9 cellular contexts compared by ENCODE assay signal in the genomic region with DNA sequence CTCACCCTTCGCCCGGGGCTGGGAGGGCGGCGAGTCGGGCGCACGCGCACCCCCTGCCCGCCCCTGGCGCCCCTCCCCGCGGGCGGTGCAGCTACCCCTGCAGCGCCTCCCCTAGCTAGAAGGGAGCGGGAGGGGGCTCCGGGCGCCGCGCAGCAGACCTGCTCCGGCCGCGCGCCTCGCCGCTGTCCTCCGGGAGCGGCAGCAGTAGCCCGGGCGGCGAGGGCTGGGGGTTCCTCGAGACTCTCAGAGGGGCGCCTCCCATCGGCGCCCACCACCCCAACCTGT. TPM values are rescaled to one million over a fixed set of nuclear protein-coding genes. Genes with fewer than 3 reads are reported as not detected.
DNase-seq lines count a peak whose midpoint lies in the region; ATAC-seq and TF ChIP-seq lines count a peak whose summit lies in the region.
"Had no signal": no experiment of that assay in that cellular context is flagged by ENCODE, and none has a peak within 500 bp of the region (broad histone marks: within the 10 kb centered on the region; RNA-seq: fewer than 3 reads in every experiment).

A gene with protein sequence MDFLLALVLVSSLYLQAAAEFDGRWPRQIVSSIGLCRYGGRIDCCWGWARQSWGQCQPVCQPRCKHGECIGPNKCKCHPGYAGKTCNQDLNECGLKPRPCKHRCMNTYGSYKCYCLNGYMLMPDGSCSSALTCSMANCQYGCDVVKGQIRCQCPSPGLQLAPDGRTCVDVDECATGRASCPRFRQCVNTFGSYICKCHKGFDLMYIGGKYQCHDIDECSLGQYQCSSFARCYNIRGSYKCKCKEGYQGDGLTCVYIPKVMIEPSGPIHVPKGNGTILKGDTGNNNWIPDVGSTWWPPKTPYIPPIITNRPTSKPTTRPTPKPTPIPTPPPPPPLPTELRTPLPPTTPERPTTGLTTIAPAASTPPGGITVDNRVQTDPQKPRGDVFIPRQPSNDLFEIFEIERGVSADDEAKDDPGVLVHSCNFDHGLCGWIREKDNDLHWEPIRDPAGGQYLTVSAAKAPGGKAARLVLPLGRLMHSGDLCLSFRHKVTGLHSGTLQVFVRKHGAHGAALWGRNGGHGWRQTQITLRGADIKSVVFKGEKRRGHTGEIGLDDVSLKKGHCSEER (plus strand): TSS at position 148 of the 285 bp plus-strand sequence. CDS start 182 bp downstream, outside the sequence.

- no peaks in the 10 kb centered on the region for H3K36me3 ChIP-seq in RWPE2 (ENCODE audit: low read depth)
- no peaks in the 10 kb centered on the region for H3K36me3 ChIP-seq in rectal smooth muscle tissue (ENCODE audit: control insufficient read depth, insufficient read depth, low read length)
- H3K36me3 ChIP-seq: SJSA1 had no signal

- intact Hi-C loops in cardiac septum (cut with DNase I) = no loop called here

- DNase-seq in RWPE2 (ENCODE audit: low spot score) (no peak), cardiac septum (ENCODE audit: low spot score) (no peak), cerebellar nuclear complex (lab: John Stamatoyannopoulos, UW) (no peak), NOMO-1 (lab: John Stamatoyannopoulos, UW; ENCODE audit: unreplicated experiment in 2 of 2) (no peak)

- H3K4me3 ChIP-seq in RWPE2 (ENCODE audit: severe bottlenecking) (peak within 1 kb of the TSS; percentile 43), rectal smooth muscle tissue (ENCODE audit: low read length) (peak within 1 kb of the TSS; percentile 72)
- H3K4me3 ChIP-seq: SJSA1 had no signal

- H3K9ac ChIP-seq in rectal smooth muscle tissue (ENCODE audit: low read length) = no peak within 1 kb of the TSS

- H3K4me1 ChIP-seq in RWPE2 (ENCODE audit: insufficient read depth, poor library complexity, severe bottlenecking) (peaks cover 10% of the 10 kb centered on the region), rectal smooth muscle tissue (ENCODE audit: control insufficient read depth, insufficient read depth, low read length) (no peaks in the 10 kb centered on the region)
- H3K4me1 ChIP-seq: SJSA1 had no signal

- no peaks in the 10 kb centered on the region for H3K9me3 ChIP-seq in RWPE2 (ENCODE audit: severe bottlenecking)
- H3K9me3 ChIP-seq: SJSA1 had no signal

- ATAC-seq in GM19025 (IDR thresholded peaks at IDR 0.05; ENCODE audit: low read depth, unreplicated experiment) = peak; percentile 32
- ATAC-seq in HG02973 (IDR thresholded peaks at IDR 0.05; ENCODE audit: unreplicated experiment) = peak; percentile 29
- ATAC-seq in RWPE2 (ENCODE audit: low read depth) = peak; percentile 54
- ATAC-seq: naive thymus-derived CD4-positive, alpha-beta T cell had no signal

- peak; percentile 18 for TF ChIP-seq CTCF in RWPE2 (IDR thresholded peaks at IDR 0.05; ENCODE audit: poor library complexity, severe bottlenecking)

- H3K27ac ChIP-seq in RWPE2 (ENCODE audit: poor library complexity, severe bottlenecking) (no peak within 1 kb of the TSS), rectal smooth muscle tissue (ENCODE audit: low read depth, low read length) (no peak within 1 kb of the TSS)
- H3K27ac ChIP-seq: SJSA1 had no signal

- peaks cover 27% of the 10 kb centered on the region for H3K27me3 ChIP-seq in RWPE2 (ENCODE audit: insufficient read depth, poor library complexity, severe bottlenecking)
- no peaks in the 10 kb centered on the region for H3K27me3 ChIP-seq in rectal smooth muscle tissue (ENCODE audit: control insufficient read depth, insufficient read depth, low read length)

RNA-seq across cellular contexts. Expression of the gene that starts here (rescaled TPM):
- total RNA-seq in cardiac septum = 11.1 TPM
- total RNA-seq: naive thymus-derived CD4-positive, alpha-beta T cell; SJSA1 had no signal
